In genomic region chr7:115009139-115009538, GRCh38 we compare ENCODE assay signal across 8 cellular contexts.
DNase-seq lines count a peak whose midpoint lies in the region; ATAC-seq and TF ChIP-seq lines count a peak whose summit lies in the region.

No MANE protein-coding gene starts in this region.

- H3K27ac Mint-ChIP-seq in H9, result no peak overlapping the region

- H3K27me3 ChIP-seq in MM.1S (replicated peaks; ENCODE audit: insufficient read depth, low read length) (no peaks in the 10 kb centered on the region), H9 (ENCODE audit: insufficient read depth, low read length) (no peaks in the 10 kb centered on the region)

- no peak overlapping the region for H2BK120ac ChIP-seq in H9 (ENCODE audit: low read depth, low read length, poor library complexity, severe bottlenecking)

- peak; percentile 79 for ATAC-seq in GM18502 (IDR thresholded peaks at IDR 0.05; ENCODE audit: poor library complexity, unreplicated experiment)
- ATAC-seq in GM21723 (IDR thresholded peaks at IDR 0.05; ENCODE audit: unreplicated experiment), result peak; percentile 83

- no CpG with 5 or more reads among the region's 3 CpGs for WGBS in H9 (ENCODE audit: extremely low coverage, insufficient read length, low lambda C conversion rate)

- peaks cover 24% of the 10 kb centered on the region for H3K4me1 ChIP-seq in MM.1S (ENCODE audit: low read length)
- H3K4me1 ChIP-seq in H9 (ENCODE audit: insufficient read depth, low read length), result peaks cover 4% of the 10 kb centered on the region; the same call in 1 of the 2 replicates

- H3K4me2 ChIP-seq in MM.1S (ENCODE audit: low read depth, low read length) (peak overlapping the region; percentile 51), H9 (ENCODE audit: insufficient read depth, insufficient read length, low read length) (no peak overlapping the region)

- no peak overlapping the region for H4K5ac ChIP-seq in H9 (ENCODE audit: insufficient read length, low read depth, low read length)

- H3K4me3 ChIP-seq in MM.1S (ENCODE audit: low read length), result peak overlapping the region; percentile 3

- no peaks in the 10 kb centered on the region for H3K9me3 Mint-ChIP-seq in H9

- H3K9me3 ChIP-seq in MM.1S (replicated peaks; ENCODE audit: insufficient read depth, low read length), result no peaks in the 10 kb centered on the region
- H3K9me3 ChIP-seq in H9 (ENCODE audit: control insufficient read depth, low read depth, low read length), result no peaks in the 10 kb centered on the region

- DNase-seq in MM.1S (peak; percentile 46), iris pigment epithelial cell (ENCODE audit: low read depth) (peak; percentile 40), DMS114 treated with DMSO at 0.1 percent for 48 hours (lab: John Stamatoyannopoulos, UW; ENCODE audit: unreplicated experiment) (no peak), NCI-H146 (lab: John Stamatoyannopoulos, UW) (no peak), H9 (no peak), NCI-H128 (lab: John Stamatoyannopoulos, UW; ENCODE audit: unreplicated experiment) (no peak)

- no peak overlapping the region for H2BK12ac ChIP-seq in H9 (ENCODE audit: insufficient read length, low read depth, low read length)

- no peaks in the 10 kb centered on the region for H3K23me2 ChIP-seq in H9 (ENCODE audit: insufficient read length, low read depth, low read length, poor library complexity, severe bottlenecking)

- TF ChIP-seq CTCF in MM.1S (IDR thresholded peaks at IDR 0.05; ENCODE audit: low read length) (no peak), H9 (conservative IDR thresholded peaks at IDR 0.05) (no peak)

- no peak overlapping the region for H2BK20ac ChIP-seq in H9 (ENCODE audit: low read depth, low read length, poor library complexity, severe bottlenecking)

- no peak overlapping the region for H2AK5ac ChIP-seq in H9 (ENCODE audit: insufficient read length, low read length)

- no peaks in the 10 kb centered on the region for H3K36me3 Mint-ChIP-seq in H9 (ENCODE audit: insufficient read depth in 1 of 3, low read depth in 3 of 3)

- peaks cover 38% of the 10 kb centered on the region for H3K27me3 Mint-ChIP-seq in H9 (ENCODE audit: low read depth)

- no peak overlapping the region for H3K23ac ChIP-seq in H9 (ENCODE audit: insufficient read length, low read depth, low read length)

- H3K79me2 ChIP-seq in MM.1S (ENCODE audit: low read length) (peaks cover 68% of the 10 kb centered on the region), H9 (ENCODE audit: insufficient read depth, low read length) (no peaks in the 10 kb centered on the region)

- H3K4ac ChIP-seq in H9 (ENCODE audit: low read depth, low read length), result no peak overlapping the region

- no peak overlapping the region; the same call in 1 of the 2 replicates for H3K9ac ChIP-seq in MM.1S (ENCODE audit: low read length)
- no peak overlapping the region for H3K9ac ChIP-seq in H9 (ENCODE audit: extremely low read depth, insufficient read length, low read length)

- H4K8ac ChIP-seq in H9 (replicated peaks; ENCODE audit: insufficient read length, low read depth, low read length), result no peak overlapping the region

- H3F3A ChIP-seq in MM.1S (ENCODE audit: insufficient read depth, low read length), result peaks cover 11% of the 10 kb centered on the region; the same call in 1 of the 2 replicates

- H3K18ac ChIP-seq in H9 (ENCODE audit: insufficient read length, low read depth, low read length), result no peak overlapping the region

- H3K56ac ChIP-seq in H9 (ENCODE audit: insufficient read length, low read depth, low read length), result no peak overlapping the region

- H3K79me1 ChIP-seq in H9 (ENCODE audit: insufficient read depth, low read depth, low read length, poor library complexity, severe bottlenecking), result no peaks in the 10 kb centered on the region

- no peak overlapping the region for H2AFZ ChIP-seq in MM.1S (ENCODE audit: low read length)
- H2AFZ ChIP-seq in H9 (ENCODE audit: low read length), result no peak overlapping the region

- H3K14ac ChIP-seq in H9 (ENCODE audit: insufficient read depth, low read length), result no peak overlapping the region

- H3K36me3 ChIP-seq in MM.1S (replicated peaks; ENCODE audit: insufficient read depth, low read length), result no peaks in the 10 kb centered on the region

- no peak overlapping the region for H3T11ph ChIP-seq in H9 (ENCODE audit: low read length)

- no peak overlapping the region; a peak in 1 of 5 replicates for H3K4me3 Mint-ChIP-seq in H9

- no peak overlapping the region for H2BK15ac ChIP-seq in H9 (ENCODE audit: low read depth, low read length)

- H3K4me1 Mint-ChIP-seq in H9, result peaks cover 28 to 31% of the 10 kb centered on the region in 2 experiments

- H4K20me1 ChIP-seq in MM.1S (ENCODE audit: insufficient read depth, low read length), result no peaks in the 10 kb centered on the region
- no peaks in the 10 kb centered on the region for H4K20me1 ChIP-seq in H9 (ENCODE audit: control insufficient read depth, insufficient read depth, insufficient read length)

- H3K9me2 ChIP-seq in MM.1S (replicated peaks; ENCODE audit: insufficient read depth, low read length), result no peaks in the 10 kb centered on the region

- H3K27ac ChIP-seq in MM.1S (ENCODE audit: low read length) (peak overlapping the region; percentile 43; the same call in 1 of the 2 replicates), H9 (ENCODE audit: insufficient read length, low read depth, low read length) (no peak overlapping the region)

- H4K91ac ChIP-seq in H9 (ENCODE audit: insufficient read length, low read depth, low read length), result no peak overlapping the region

- no peak overlapping the region for H2BK5ac ChIP-seq in H9 (ENCODE audit: insufficient read length, low read length)

Comparison
In these comparisons a context has a peak if more than half of its experiments do, and no peak if none do; other contexts are left out.
1. DNase-seq: peak in MM.1S (single experiment) and iris pigment epithelial cell (single experiment); none in DMS114 treated with DMSO at 0.1 percent for 48 hours (single experiment), NCI-H146 (single experiment), H9 (single experiment) and NCI-H128 (single experiment).